In the genomic region with DNA sequence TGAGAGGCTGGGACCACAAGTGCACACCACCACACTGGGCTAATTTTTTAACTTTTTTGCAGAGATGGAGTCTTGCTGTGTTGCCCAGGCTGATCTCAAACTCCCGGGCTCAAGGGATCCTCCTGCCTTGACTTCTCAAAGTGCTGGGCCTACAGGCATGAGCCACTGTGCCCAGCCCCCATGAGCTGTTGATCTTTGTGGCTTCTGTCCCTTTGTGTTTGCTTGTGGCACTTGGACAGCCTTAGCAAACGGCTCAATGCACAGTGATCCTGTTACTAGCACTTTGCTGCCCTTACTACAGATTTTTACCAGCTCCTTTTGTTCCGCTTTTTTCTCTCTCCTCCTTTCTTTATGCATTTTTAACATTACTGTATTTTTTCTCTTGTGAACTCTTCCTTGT, we compare ENCODE assay signal across 17 cellular contexts.
"Had no signal": no experiment of that assay in that cellular context is flagged by ENCODE, and none has a peak within 500 bp of the region (broad histone marks: within the 10 kb centered on the region; RNA-seq: fewer than 3 reads in every experiment).

No MANE protein-coding gene starts in this region.

- H3K27ac ChIP-seq: heart right ventricle, parathyroid adenoma, SK-N-MC, transverse colon had no signal

- H3K4me1 ChIP-seq: transverse colon had no signal

- H3K27ac Mint-ChIP-seq: activated naive CD8-positive, alpha-beta T cell treated with anti-CD3 and anti-CD28 coated beads, Interleukin-2, amount 10 ng/mL, durations not matched to agents 7 days and 5 days; activated T-cell treated with anti-CD3 and anti-CD28 coated beads, Interleukin-2, amount 50 U/mL, for 24 hours; stimulated activated memory B cell treated with anti-CD40 and anti-IgM and Interleukin-4, amounts not matched to agents 10 μg/mL and 1 μg/mL and 100 μg/mL, for 72 hours had no signal

- H3K9me3 Mint-ChIP-seq: activated naive CD8-positive, alpha-beta T cell treated with anti-CD3 and anti-CD28 coated beads, Interleukin-2, amount 10 ng/mL, durations not matched to agents 7 days and 5 days; activated T-cell treated with anti-CD3 and anti-CD28 coated beads, Interleukin-2, amount 50 U/mL, for 24 hours; stimulated activated memory B cell treated with anti-CD40 and anti-IgM and Interleukin-4, amounts not matched to agents 10 μg/mL and 1 μg/mL and 100 μg/mL, for 72 hours had no signal

- H3K9me3 ChIP-seq: heart right ventricle, transverse colon had no signal

- H3K36me3 ChIP-seq: heart right ventricle, transverse colon had no signal

- DNase-seq: activated CD4-positive, alpha-beta T cell treated with anti-CD3 and anti-CD28 coated beads, Interleukin-2, amount 50 U/mL, for 4 hours; activated effector memory CD4-positive, alpha-beta T cell treated with anti-CD3 and anti-CD28 coated beads, Interleukin-2, amount 50 U/mL, for 16 hours; activated naive CD8-positive, alpha-beta T cell treated with anti-CD3 and anti-CD28 coated beads, Interleukin-2, amount 10 ng/mL, durations not matched to agents 7 days and 5 days; activated T-cell treated with anti-CD3 and anti-CD28 coated beads, Interleukin-2, amount 50 U/mL, for 24 hours; anterior cingulate cortex; effector CD4-positive, alpha-beta T cell; foreskin melanocyte; heart right ventricle; kidney; left ventricle myocardium superior; mesendoderm; transverse colon had no signal

- ATAC-seq: activated CD4-positive, CD25-positive, alpha-beta regulatory T cell treated with anti-CD3 and anti-CD28 coated beads, Interleukin-2, amount 50 U/mL, for 24 hours; heart right ventricle; left ventricle myocardium superior; stimulated activated memory B cell treated with anti-CD40 and anti-IgM and Interleukin-4, amounts not matched to agents 10 μg/mL and 1 μg/mL and 100 μg/mL, for 72 hours had no signal

- H3K27me3 Mint-ChIP-seq: activated naive CD8-positive, alpha-beta T cell treated with anti-CD3 and anti-CD28 coated beads, Interleukin-2, amount 10 ng/mL, durations not matched to agents 7 days and 5 days; activated T-cell treated with anti-CD3 and anti-CD28 coated beads, Interleukin-2, amount 50 U/mL, for 24 hours; stimulated activated memory B cell treated with anti-CD40 and anti-IgM and Interleukin-4, amounts not matched to agents 10 μg/mL and 1 μg/mL and 100 μg/mL, for 72 hours had no signal

- H3K27me3 ChIP-seq: heart right ventricle, transverse colon had no signal

- H2AFZ ChIP-seq: parathyroid adenoma had no signal

- H3K4me1 Mint-ChIP-seq: stimulated activated memory B cell treated with anti-CD40 and anti-IgM and Interleukin-4, amounts not matched to agents 10 μg/mL and 1 μg/mL and 100 μg/mL, for 72 hours had no signal

- H3K4me3 ChIP-seq: heart right ventricle, SK-N-MC, smooth muscle cell, transverse colon had no signal

- H3K4me3 Mint-ChIP-seq: activated naive CD8-positive, alpha-beta T cell treated with anti-CD3 and anti-CD28 coated beads, Interleukin-2, amount 10 ng/mL, durations not matched to agents 7 days and 5 days; activated T-cell treated with anti-CD3 and anti-CD28 coated beads, Interleukin-2, amount 50 U/mL, for 24 hours; stimulated activated memory B cell treated with anti-CD40 and anti-IgM and Interleukin-4, amounts not matched to agents 10 μg/mL and 1 μg/mL and 100 μg/mL, for 72 hours had no signal

- H3K36me3 Mint-ChIP-seq: stimulated activated memory B cell treated with anti-CD40 and anti-IgM and Interleukin-4, amounts not matched to agents 10 μg/mL and 1 μg/mL and 100 μg/mL, for 72 hours had no signal

- H3K4me2 ChIP-seq: smooth muscle cell had no signal
